23 cellular contexts compared by ENCODE assay signal in genomic region chr3:100969557-100969916, GRCh38. TPM values are rescaled to one million over a fixed set of nuclear protein-coding genes. Genes with fewer than 3 reads are reported as not detected.
"Had no signal": no experiment of that assay in that cellular context is flagged by ENCODE, and none has a peak within 500 bp of the region (broad histone marks: within the 10 kb centered on the region; RNA-seq: fewer than 3 reads in every experiment).

No MANE protein-coding gene starts in this region.

- FAIRE-seq: bronchial epithelial cell had no signal

- H3K4me1 ChIP-seq: colonic mucosa, uterus had no signal

- H3K9me3 ChIP-seq: colonic mucosa, neutrophil, thoracic aorta, uterus had no signal

- H3K36me3 ChIP-seq: colonic mucosa, neutrophil, thoracic aorta, uterus had no signal

- H3K27me3 ChIP-seq: colonic mucosa, dorsolateral prefrontal cortex, foreskin keratinocyte, neutrophil, uterus had no signal

- H3K4me3 ChIP-seq: colonic mucosa, dorsolateral prefrontal cortex, thoracic aorta, uterus had no signal

- H3K27ac ChIP-seq: colonic mucosa, dorsolateral prefrontal cortex, foreskin keratinocyte, neutrophil, thoracic aorta, uterus had no signal

- DNase-seq: activated CD4-positive, alpha-beta T cell treated with anti-CD3 and anti-CD28 coated beads for 36 hours; activated CD4-positive, alpha-beta T cell treated with anti-CD3 and anti-CD28 coated beads, Interleukin-2, amount 50 U/mL, for 4 hours; activated CD4-positive, CD25-positive, alpha-beta regulatory T cell; activated naive CD4-positive, alpha-beta T cell; activated T-cell treated with anti-CD3 and anti-CD28 coated beads for 4 hours; activated T-cell treated with anti-CD3 and anti-CD28 coated beads, Interleukin-2, amount 50 U/mL, for 72 hours; colonic mucosa; dorsolateral prefrontal cortex; effector memory CD4-positive, alpha-beta T cell; foreskin keratinocyte; islet precursor cell; mammary epithelial cell; naive B cell; nephron progenitor cell; stimulated activated CD4-positive, alpha-beta T cell treated with anti-CD3 and anti-CD28 coated beads, Interleukin-15, amount 100 ng/mL, for 24 hours; stimulated activated CD4-positive, alpha-beta T cell treated with anti-CD3 and anti-CD28 coated beads, Interleukin-2, amount 100 ng/mL, for 24 hours; stimulated activated naive CD4-positive, alpha-beta T cell; T-cell; uterus had no signal

- ATAC-seq: activated CD4-positive, alpha-beta T cell treated with anti-CD3 and anti-CD28 coated beads for 36 hours; activated naive CD4-positive, alpha-beta T cell treated with anti-CD3 and anti-CD28 coated beads, Interleukin-2, amount 50 U/mL, for 72 hours; activated T-cell treated with anti-CD3 and anti-CD28 coated beads, Interleukin-2, amount 50 U/mL, for 72 hours; foreskin keratinocyte; T-cell had no signal

RNA-seq across cellular contexts. Expression of gene ABI3BP, which starts 23.7 kb away (rescaled TPM):
- total RNA-seq: activated CD4-positive, alpha-beta T cell treated with anti-CD3 and anti-CD28 coated beads for 36 hours; activated T-cell treated with anti-CD3 and anti-CD28 coated beads, Interleukin-2, amount 50 U/mL, for 72 hours had no signal
